In genomic region chr15:37765809-37766208, GRCh38 we compare ENCODE assay signal across 13 cellular contexts.
DNase-seq lines count a peak whose midpoint lies in the region; ATAC-seq and TF ChIP-seq lines count a peak whose summit lies in the region.
"Had no signal": no experiment of that assay in that cellular context is flagged by ENCODE, and none has a peak within 500 bp of the region (broad histone marks: within the 10 kb centered on the region; RNA-seq: fewer than 3 reads in every experiment).

No MANE protein-coding gene starts in this region.

- H3K36me3 ChIP-seq in MM.1S (replicated peaks; ENCODE audit: insufficient read depth, low read length): no peaks in the 10 kb centered on the region
- H3K36me3 ChIP-seq in neutrophil: no peaks in the 10 kb centered on the region
- H3K36me3 ChIP-seq in ascending aorta: no peaks in the 10 kb centered on the region

- no peaks in the 10 kb centered on the region for H3K36me3 Mint-ChIP-seq in activated CD4-positive, alpha-beta T cell treated with anti-CD3 and anti-CD28 coated beads, Interleukin-2, amount 10 ng/mL, durations not matched to agents 24 days and 14 days (ENCODE audit: low read depth)
- no peaks in the 10 kb centered on the region for H3K36me3 Mint-ChIP-seq in dendritic cell treated with granulocyte-macrophage colony-stimulating factor and Interleukin-4, amounts not matched to agents 40 ng/mL and 50 ng/mL, for 4 days (ENCODE audit: low read depth)
- H3K36me3 Mint-ChIP-seq: activated CD4-positive, alpha-beta memory T cell treated with anti-CD3 and anti-CD28 coated beads for 36 hours had no signal

- H3K4me1 ChIP-seq in MM.1S (ENCODE audit: low read length) (peaks cover 7% of the 10 kb centered on the region; the same call in 1 of the 2 replicates), neutrophil (ENCODE audit: control insufficient read depth in 1 of 2, insufficient read depth in 1 of 2, low read depth in 1 of 2, low read length in 1 of 2) (peaks cover 0 to 9% of the 10 kb centered on the region in 2 experiments), ascending aorta (no peaks in the 10 kb centered on the region)

- no peak for ATAC-seq in HG03139 (IDR thresholded peaks at IDR 0.05; ENCODE audit: unreplicated experiment)

- H3K9ac ChIP-seq in MM.1S (ENCODE audit: low read length): no peak overlapping the region
- H3K9ac ChIP-seq: SK-N-SH had no signal

- H2AFZ ChIP-seq in MM.1S (ENCODE audit: low read length): 0 out of 2 replicates have a peak overlapping the region, but pooled peaks have one; percentile 20

- H3K79me2 ChIP-seq in MM.1S (ENCODE audit: low read length): no peaks in the 10 kb centered on the region

- H3F3A ChIP-seq in MM.1S (ENCODE audit: insufficient read depth, low read length): no peaks in the 10 kb centered on the region

- H3K9me2 ChIP-seq in MM.1S (replicated peaks; ENCODE audit: insufficient read depth, low read length): no peaks in the 10 kb centered on the region
- H3K9me2 ChIP-seq: SK-N-SH had no signal

- H3K9me3 ChIP-seq in MM.1S (replicated peaks; ENCODE audit: insufficient read depth, low read length): no peaks in the 10 kb centered on the region
- H3K9me3 ChIP-seq in neutrophil: no peaks in the 10 kb centered on the region
- no peaks in the 10 kb centered on the region for H3K9me3 ChIP-seq in ascending aorta
- H3K9me3 ChIP-seq: SK-N-SH had no signal

- H3K27me3 ChIP-seq in MM.1S (replicated peaks; ENCODE audit: insufficient read depth, low read length) (no peaks in the 10 kb centered on the region), neutrophil (no peaks in the 10 kb centered on the region), ascending aorta (no peaks in the 10 kb centered on the region)

- peak; percentile 2 for DNase-seq in activated CD4-positive, alpha-beta T cell treated with anti-CD3 and anti-CD28 coated beads for 48 hours
- DNase-seq in activated CD4-positive, alpha-beta T cell treated with anti-CD3 and anti-CD28 coated beads, Interleukin-2, amount 10 ng/mL, durations not matched to agents 24 days and 14 days: no peak
- DNase-seq in MM.1S (peak; percentile 25), NCI-H748 treated with DMSO at 0.1 percent for 48 hours (lab: John Stamatoyannopoulos, UW) (no peak), ascending aorta (ENCODE audit: low spot score in 2 of 2) (no peak)
- DNase-seq: activated CD4-positive, alpha-beta memory T cell treated with anti-CD3 and anti-CD28 coated beads for 36 hours; islet precursor cell; NCI-H446; SK-N-SH; trophoblast cell had no signal

- no peaks in the 10 kb centered on the region for H3K9me3 Mint-ChIP-seq in activated CD4-positive, alpha-beta T cell treated with anti-CD3 and anti-CD28 coated beads, Interleukin-2, amount 10 ng/mL, durations not matched to agents 24 days and 14 days
- no peaks in the 10 kb centered on the region for H3K9me3 Mint-ChIP-seq in dendritic cell treated with granulocyte-macrophage colony-stimulating factor and Interleukin-4, amounts not matched to agents 40 ng/mL and 50 ng/mL, for 4 days
- H3K9me3 Mint-ChIP-seq: activated CD4-positive, alpha-beta memory T cell treated with anti-CD3 and anti-CD28 coated beads for 36 hours had no signal

- peaks cover 5% of the 10 kb centered on the region for H3K4me1 Mint-ChIP-seq in activated CD4-positive, alpha-beta T cell treated with anti-CD3 and anti-CD28 coated beads, Interleukin-2, amount 10 ng/mL, durations not matched to agents 24 days and 14 days
- H3K4me1 Mint-ChIP-seq in dendritic cell treated with granulocyte-macrophage colony-stimulating factor and Interleukin-4, amounts not matched to agents 40 ng/mL and 50 ng/mL, for 4 days (ENCODE audit: low read depth): peaks cover 23% of the 10 kb centered on the region

- intact Hi-C loops in activated CD4-positive, alpha-beta T cell treated with anti-CD3 and anti-CD28 coated beads, Interleukin-2, amount 10 ng/mL, durations not matched to agents 24 days and 14 days (cut with micrococcal nuclease): loop anchor here (10.0 kb wide), 2 partner anchors 129 to 589 kb away; no protein-coding TSS in a partner anchor
- intact Hi-C loops in dendritic cell treated with granulocyte-macrophage colony-stimulating factor and Interleukin-4, amounts not matched to agents 40 ng/mL and 50 ng/mL, for 4 days (cut with micrococcal nuclease): loop anchor here (10.0 kb wide), 1 partner anchor 61 kb away; no protein-coding TSS in a partner anchor
- intact Hi-C loops in ascending aorta (cut with DNase I): loop anchor here (5.0 kb wide), 1 partner anchor 116 kb away; no protein-coding TSS in a partner anchor

- H4K20me1 ChIP-seq in MM.1S (ENCODE audit: insufficient read depth, low read length): no peaks in the 10 kb centered on the region

- H3K4me2 ChIP-seq in MM.1S (ENCODE audit: low read depth, low read length): peak overlapping the region; percentile 30; the same call in 1 of the 2 replicates
- H3K4me2 ChIP-seq: SK-N-SH had no signal

- no peak overlapping the region for H3K27ac Mint-ChIP-seq in activated CD4-positive, alpha-beta T cell treated with anti-CD3 and anti-CD28 coated beads, Interleukin-2, amount 10 ng/mL, durations not matched to agents 24 days and 14 days
- no peak overlapping the region for H3K27ac Mint-ChIP-seq in dendritic cell treated with granulocyte-macrophage colony-stimulating factor and Interleukin-4, amounts not matched to agents 40 ng/mL and 50 ng/mL, for 4 days
- H3K27ac Mint-ChIP-seq: activated CD4-positive, alpha-beta memory T cell treated with anti-CD3 and anti-CD28 coated beads for 36 hours had no signal

- TF ChIP-seq CTCF in MM.1S (IDR thresholded peaks at IDR 0.05; ENCODE audit: low read length) (no peak), neutrophil (IDR thresholded peaks at IDR 0.05) (no peak), ascending aorta (IDR thresholded peaks at IDR 0.05) (no peak)

- no peak overlapping the region for H3K4me3 Mint-ChIP-seq in activated CD4-positive, alpha-beta T cell treated with anti-CD3 and anti-CD28 coated beads, Interleukin-2, amount 10 ng/mL, durations not matched to agents 24 days and 14 days
- H3K4me3 Mint-ChIP-seq in dendritic cell treated with granulocyte-macrophage colony-stimulating factor and Interleukin-4, amounts not matched to agents 40 ng/mL and 50 ng/mL, for 4 days: peak overlapping the region; percentile 49
- H3K4me3 Mint-ChIP-seq: activated CD4-positive, alpha-beta memory T cell treated with anti-CD3 and anti-CD28 coated beads for 36 hours had no signal

- H3K4me3 ChIP-seq in MM.1S (ENCODE audit: low read length) (no peak overlapping the region), neutrophil (ENCODE audit: low read depth in 1 of 2, low read length in 1 of 2) (peak overlapping the region; percentile 33), ascending aorta (no peak overlapping the region)

- H3K27ac ChIP-seq in MM.1S (ENCODE audit: low read length) (no peak overlapping the region), neutrophil (peak overlapping the region; percentile 43), ascending aorta (no peak overlapping the region)

- no peaks in the 10 kb centered on the region for H3K27me3 Mint-ChIP-seq in activated CD4-positive, alpha-beta T cell treated with anti-CD3 and anti-CD28 coated beads, Interleukin-2, amount 10 ng/mL, durations not matched to agents 24 days and 14 days
- peaks cover 1% of the 10 kb centered on the region for H3K27me3 Mint-ChIP-seq in dendritic cell treated with granulocyte-macrophage colony-stimulating factor and Interleukin-4, amounts not matched to agents 40 ng/mL and 50 ng/mL, for 4 days
- H3K27me3 Mint-ChIP-seq: activated CD4-positive, alpha-beta memory T cell treated with anti-CD3 and anti-CD28 coated beads for 36 hours had no signal

Comparison
In these comparisons a context has a peak if more than half of its experiments do, and no peak if none do; other contexts are left out.
1. DNase-seq: peak in activated CD4-positive, alpha-beta T cell treated with anti-CD3 and anti-CD28 coated beads for 48 hours (single experiment) and MM.1S (single experiment); none in activated CD4-positive, alpha-beta T cell treated with anti-CD3 and anti-CD28 coated beads, Interleukin-2, amount 10 ng/mL, durations not matched to agents 24 days and 14 days (single experiment), NCI-H748 treated with DMSO at 0.1 percent for 48 hours (single experiment) and ascending aorta (0 of 2).
2. H3K4me3 ChIP-seq: peak in neutrophil (2 of 2); none in MM.1S (single experiment) and ascending aorta (0 of 2).